In genomic region chr16:714558-715447, GRCh38 we compare ENCODE assay signal across 8 cellular contexts. TPM values are rescaled to one million over a fixed set of nuclear protein-coding genes. Genes with fewer than 3 reads are reported as not detected.
DNase-seq lines count a peak whose midpoint lies in the region; ATAC-seq and TF ChIP-seq lines count a peak whose summit lies in the region.

Gene METRN (plus strand): TSS chr16:715118. CDS start chr16:715290, 172 bp downstream.

- H3K4me1 ChIP-seq in ACC112 (ENCODE audit: control insufficient read depth, insufficient read depth, low read length, unreplicated experiment): peaks cover 17% of the 10 kb centered on the region
- H3K4me1 ChIP-seq in OCI-LY7 (ENCODE audit: insufficient read depth, low read length, poor library complexity, severe bottlenecking): peaks cover 32% of the 10 kb centered on the region
- peaks cover 32% of the 10 kb centered on the region for H3K4me1 ChIP-seq in mononuclear cell (ENCODE audit: insufficient read depth, low read length)

- peak within 1 kb of the TSS; percentile 69 for H3K4me2 ChIP-seq in OCI-LY7 (ENCODE audit: low read length)

- POLR2A ChIA-PET in OCI-LY7 (lab: Charles Lee): interaction anchor here (0.5 to 2.0 kb wide), 4 partner anchors 13 to 997 kb away, joined by 3 to 8 read pairs (median 4); partner anchors contain the start of genes CHTF18 and RPUSD1

- H3K36me3 ChIP-seq in ACC112 (ENCODE audit: insufficient read depth, low read length): no peaks in the 10 kb centered on the region
- H3K36me3 ChIP-seq in OCI-LY7 (ENCODE audit: insufficient read depth, low read length): no peaks in the 10 kb centered on the region

- H3K27me3 ChIP-seq in ACC112 (ENCODE audit: insufficient read depth, low read length) (peaks cover 12% of the 10 kb centered on the region), mononuclear cell (ENCODE audit: insufficient read depth, low read length) (peaks cover 11% of the 10 kb centered on the region)

- no peaks in the 10 kb centered on the region for H3K9me2 ChIP-seq in OCI-LY7 (ENCODE audit: insufficient read depth, low read length)

- no peak within 1 kb of the TSS for H3K27ac ChIP-seq in ACC112 (ENCODE audit: low read depth, low read length)
- H3K27ac ChIP-seq in OCI-LY7 (ENCODE audit: low read depth, low read length, poor library complexity, severe bottlenecking): no peak within 1 kb of the TSS
- peak within 1 kb of the TSS; percentile 60 for H3K27ac ChIP-seq in epithelial cell of prostate

- H3K9me3 ChIP-seq in OCI-LY7 (ENCODE audit: low read length): no peaks in the 10 kb centered on the region
- H3K9me3 ChIP-seq in mononuclear cell (ENCODE audit: low read depth, low read length): no peaks in the 10 kb centered on the region

- no peak for TF ChIP-seq CTCF in OCI-LY7 (conservative IDR thresholded peaks at IDR 0.05; ENCODE audit: low read length)

- no TSS peak for BruUV-seq in OCI-LY7 (replicated peaks; lab: Mats Ljungman, UMichigan)

- CTCF ChIA-PET in OCI-LY7 (lab: Charles Lee; ENCODE audit: unreplicated experiment): no interaction called here

- peak within 1 kb of the TSS; percentile 95 for H3K4me3 ChIP-seq in ACC112 (ENCODE audit: low read depth, low read length)
- peak within 1 kb of the TSS; percentile 65 for H3K4me3 ChIP-seq in OCI-LY7 (ENCODE audit: low read depth, low read length, poor library complexity, severe bottlenecking)
- H3K4me3 ChIP-seq in mononuclear cell (ENCODE audit: low read length): peak within 1 kb of the TSS; percentile 27

- ATAC-seq in GM18867 (IDR thresholded peaks at IDR 0.05; ENCODE audit: unreplicated experiment) (peak; percentile 71), HG03442 (IDR thresholded peaks at IDR 0.05; ENCODE audit: unreplicated experiment) (peak; percentile 61)

- DNase-seq in OCI-LY7 (ENCODE audit: low spot score) (peak; percentile 89), activated T-cell treated with anti-CD3 and anti-CD28 coated beads for 48 hours (ENCODE audit: low read depth) (peak; percentile 91), epithelial cell of prostate (ENCODE audit: low read depth, low spot score) (no peak)
- DNase-seq in stimulated activated CD8-positive, alpha-beta memory T cell treated with anti-CD3 and anti-CD28 coated beads, Interleukin-2, amount 100 ng/mL, for 48 hours (ENCODE audit: low read depth in 2 of 2): peak; percentile 90 to 95

- H2AFZ ChIP-seq in ACC112 (ENCODE audit: low read length, unreplicated experiment) (peak within 1 kb of the TSS; percentile 66), OCI-LY7 (ENCODE audit: low read length) (no peak within 1 kb of the TSS)

- no peaks in the 10 kb centered on the region for H4K20me1 ChIP-seq in OCI-LY7 (ENCODE audit: insufficient read depth, low read length)

- intact Hi-C loops in OCI-LY7 (cut with micrococcal nuclease; ENCODE audit: unreplicated experiment): no loop called here

- H3K79me2 ChIP-seq in ACC112 (ENCODE audit: control insufficient read depth, insufficient read depth, low read length, unreplicated experiment) (no peaks in the 10 kb centered on the region), OCI-LY7 (ENCODE audit: insufficient read depth, low read depth, low read length) (no peaks in the 10 kb centered on the region)

RNA-seq across cellular contexts. Expression of gene METRN, which starts in this region (rescaled TPM):
- 9.5 and 15.9 TPM in 2 replicates for total RNA-seq in OCI-LY7 (2014; rRNA removed; shearing (Covaris generic))
- total RNA-seq in OCI-LY7 (2022): 12.2 and 14.4 TPM in 2 replicates
- total RNA-seq in mononuclear cell: 4.8 TPM

Comparison
In these comparisons a context has a peak if more than half of its experiments do, and no peak if none do; other contexts are left out.
1. H3K4me3 ChIP-seq: peak in every context shown above with its lines; median percentile 95 in ACC112; 65 in OCI-LY7; 27 in mononuclear cell.